Comparison of ENCODE assay signal across 1 cellular context in the genomic region with DNA sequence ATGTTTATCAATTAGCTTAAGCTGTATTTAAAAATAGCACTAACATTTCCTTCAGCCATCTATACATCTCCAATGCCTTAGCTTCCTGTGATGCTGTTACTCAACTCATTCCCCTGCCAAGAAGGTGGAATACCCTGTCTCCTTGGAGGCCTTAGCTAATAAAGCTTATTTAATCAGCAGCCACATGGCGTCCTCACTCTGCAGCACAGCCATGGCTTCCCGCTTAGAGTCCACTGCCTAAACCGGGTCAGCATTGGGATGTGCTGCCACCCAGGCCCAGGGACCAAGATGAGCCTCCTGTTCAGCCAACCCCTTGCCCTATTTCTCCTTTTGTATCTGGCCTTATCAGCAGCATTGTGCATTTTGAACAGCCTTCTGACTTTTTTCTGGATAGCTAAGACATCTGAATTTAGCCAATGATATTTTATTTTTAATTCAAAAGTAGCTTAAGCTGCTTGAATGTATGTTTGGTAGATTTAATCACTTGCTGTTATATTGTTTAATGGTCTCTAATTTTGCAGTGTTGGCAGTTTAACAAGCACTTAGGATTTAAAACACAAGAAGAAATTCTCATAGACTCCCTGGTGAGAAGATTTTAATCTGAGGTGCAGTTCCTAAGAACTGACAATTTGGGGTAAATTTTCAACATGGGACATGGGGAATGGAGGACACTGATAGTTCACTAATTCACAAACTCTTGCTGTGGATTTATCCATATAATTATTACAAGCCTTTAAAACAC.
TF ChIP-seq lines count a peak whose summit lies in the region.

No MANE protein-coding gene starts in this region.

TF ChIP-seq in WTC11, 78 proteins besides CTCF, POLR2A, EP300 and RAD21 (continued from another document):
- TF ChIP-seq ZNF425 (CRISPR knock-in tag; conservative IDR thresholded peaks at IDR 0.05), result no peak
- no peak for TF ChIP-seq GRHL2 (CRISPR knock-in tag; IDR thresholded peaks at IDR 0.05; ENCODE audit: insufficient replicate concordance, severe bottlenecking)
- no peak for TF ChIP-seq NR1H2 (CRISPR knock-in tag; IDR thresholded peaks at IDR 0.05)
- no peak for TF ChIP-seq ARID4B (CRISPR knock-in tag; IDR thresholded peaks at IDR 0.05; ENCODE audit: borderline replicate concordance)
- no peak for TF ChIP-seq ZNF232 (CRISPR knock-in tag; IDR thresholded peaks at IDR 0.05)
- TF ChIP-seq CBFB (CRISPR knock-in tag; IDR thresholded peaks at IDR 0.05; ENCODE audit: low read depth), result no peak
- no peak for TF ChIP-seq TEAD4 (CRISPR knock-in tag; IDR thresholded peaks at IDR 0.05)
- no peak for TF ChIP-seq RELA (CRISPR knock-in tag; IDR thresholded peaks at IDR 0.05; ENCODE audit: borderline replicate concordance)
- TF ChIP-seq, protein P1, sequence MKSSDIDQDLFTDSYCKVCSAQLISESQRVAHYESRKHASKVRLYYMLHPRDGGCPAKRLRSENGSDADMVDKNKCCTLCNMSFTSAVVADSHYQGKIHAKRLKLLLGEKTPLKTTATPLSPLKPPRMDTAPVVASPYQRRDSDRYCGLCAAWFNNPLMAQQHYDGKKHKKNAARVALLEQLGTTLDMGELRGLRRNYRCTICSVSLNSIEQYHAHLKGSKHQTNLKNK (CRISPR knock-in tag; IDR thresholded peaks at IDR 0.05), result no peak
- no peak for TF ChIP-seq SP1 (CRISPR knock-in tag; conservative IDR thresholded peaks at IDR 0.05)
- TF ChIP-seq ZNF219 (CRISPR knock-in tag; IDR thresholded peaks at IDR 0.05; ENCODE audit: borderline replicate concordance), result no peak
- no peak for TF ChIP-seq ZNF423 (CRISPR knock-in tag; IDR thresholded peaks at IDR 0.05)
- TF ChIP-seq RORB (CRISPR knock-in tag; IDR thresholded peaks at IDR 0.05), result no peak
- TF ChIP-seq ESRRA (CRISPR knock-in tag; IDR thresholded peaks at IDR 0.05; ENCODE audit: borderline replicate concordance), result no peak
- TF ChIP-seq GTF2I (CRISPR knock-in tag; conservative IDR thresholded peaks at IDR 0.05), result no peak
- no peak for TF ChIP-seq ZNF416 (CRISPR knock-in tag; IDR thresholded peaks at IDR 0.05)
- no peak for TF ChIP-seq SMAD4 (CRISPR knock-in tag; IDR thresholded peaks at IDR 0.05)
